8 cellular contexts compared by ENCODE assay signal in the genomic region with DNA sequence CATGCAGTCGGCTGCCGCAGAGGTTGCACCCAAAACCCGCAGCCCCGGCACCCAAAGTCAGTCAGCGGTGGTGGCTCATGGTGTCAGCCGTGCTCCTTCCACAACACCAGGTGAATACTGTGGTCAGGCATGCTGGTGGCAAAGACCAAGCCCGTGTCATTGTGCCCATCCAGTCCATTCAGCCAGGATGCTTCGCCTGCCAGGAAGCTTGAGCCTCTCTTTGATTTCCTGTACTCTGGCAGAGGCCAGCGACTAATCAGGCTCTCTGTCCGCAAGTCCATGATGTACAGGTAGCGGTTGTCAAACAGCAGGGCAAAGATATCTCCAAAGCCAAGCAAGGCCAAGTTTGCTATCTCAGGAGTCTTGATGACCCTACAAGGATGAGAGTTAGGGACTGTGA.
"Had no signal": no experiment of that assay in that cellular context is flagged by ENCODE, and none has a peak within 500 bp of the region (broad histone marks: within the 10 kb centered on the region; RNA-seq: fewer than 3 reads in every experiment).

No MANE protein-coding gene starts in this region.

- H3K9me3 ChIP-seq: HAP-1 had no signal

- H3K4me1 ChIP-seq: HAP-1 had no signal

- H3K4me3 ChIP-seq: GM23248, HAP-1, K562 had no signal

- DNase-seq: GM23248, GOT3, H7, HFFc6, IMR-90 had no signal

- H3K9me3 Mint-ChIP-seq: HFFc6 had no signal

- H3K4me3 Mint-ChIP-seq: HFFc6 had no signal

- ATAC-seq: HCT116, K562 had no signal

- H3K27ac ChIP-seq: GM23248 had no signal
